24 cellular contexts compared by ENCODE assay signal in genomic region chr11:40877981-40878380, GRCh38.
"Had no signal": no experiment of that assay in that cellular context is flagged by ENCODE, and none has a peak within 500 bp of the region (broad histone marks: within the 10 kb centered on the region; RNA-seq: fewer than 3 reads in every experiment).

No MANE protein-coding gene starts in this region.

- H3K9ac ChIP-seq: KMS-11 had no signal

- H3K27ac Mint-ChIP-seq: activated CD4-positive, alpha-beta T cell treated with anti-CD3 and anti-CD28 coated beads for 36 hours; activated CD8-positive, alpha-beta T cell treated with anti-CD3 and anti-CD28 coated beads, Interleukin-2, amount 10 ng/mL, durations not matched to agents 7 days and 5 days; activated naive CD8-positive, alpha-beta T cell; activated T-cell treated with anti-CD3 and anti-CD28 coated beads, Interleukin-2, amount 50 U/mL, for 24 hours; activated T-helper 1 cell treated with anti-CD3 and anti-CD28 coated beads, Interleukin-12 subunit alpha, Interleukin-12 subunit beta, Interleukin-2, Interleukin-4 antibody, amounts not matched to agents 30 ng/mL and 10 ng/mL and 1 ng/mL, durations not matched to agents 14 hours and 24 hours and 36 hours; IgD-negative memory B cell; T-helper 17 cell had no signal

- H3K4me1 Mint-ChIP-seq: activated CD4-positive, alpha-beta T cell treated with anti-CD3 and anti-CD28 coated beads for 36 hours; IgD-negative memory B cell; T-helper 17 cell had no signal

- H3K36me3 ChIP-seq: brain microvascular endothelial cell, SJSA1, WERI-Rb-1 had no signal

- H3K4me3 Mint-ChIP-seq: activated CD4-positive, alpha-beta T cell treated with anti-CD3 and anti-CD28 coated beads for 36 hours; activated CD8-positive, alpha-beta T cell treated with anti-CD3 and anti-CD28 coated beads, Interleukin-2, amount 10 ng/mL, durations not matched to agents 7 days and 5 days; activated naive CD8-positive, alpha-beta T cell; activated T-cell treated with anti-CD3 and anti-CD28 coated beads, Interleukin-2, amount 50 U/mL, for 24 hours; activated T-helper 1 cell treated with anti-CD3 and anti-CD28 coated beads, Interleukin-12 subunit alpha, Interleukin-12 subunit beta, Interleukin-2, Interleukin-4 antibody, amounts not matched to agents 30 ng/mL and 10 ng/mL and 1 ng/mL, durations not matched to agents 14 hours and 24 hours and 36 hours; IgD-negative memory B cell; T-helper 17 cell had no signal

- H3K4me3 ChIP-seq: SJSA1 had no signal

- H3K4me2 ChIP-seq: KMS-11 had no signal

- H3K27me3 Mint-ChIP-seq: activated CD4-positive, alpha-beta T cell treated with anti-CD3 and anti-CD28 coated beads for 36 hours; activated naive CD8-positive, alpha-beta T cell; activated T-cell treated with anti-CD3 and anti-CD28 coated beads, Interleukin-2, amount 50 U/mL, for 24 hours; IgD-negative memory B cell; T-helper 17 cell had no signal

- DNase-seq: activated CD4-positive, alpha-beta T cell treated with anti-CD3 and anti-CD28 coated beads for 36 hours; activated CD4-positive, alpha-beta T cell treated with anti-CD3 and anti-CD28 coated beads, Interleukin-2, amount 50 U/mL, for 1 hour; activated CD8-positive, alpha-beta T cell treated with anti-CD3 and anti-CD28 coated beads, Interleukin-2, amount 10 ng/mL, durations not matched to agents 7 days and 5 days; activated effector memory CD4-positive, alpha-beta T cell treated with Interleukin-2 at 50 U/mL for 16 hours; activated naive CD4-positive, alpha-beta T cell; activated T-cell treated with anti-CD3 and anti-CD28 coated beads, Interleukin-2, amount 50 U/mL, for 24 hours; amygdala; brain microvascular endothelial cell; cerebellar nuclear complex; NCI-H1092; NCI-H1436; NCI-H187; NCI-H2081; NCI-H748 treated with DMSO at 0.1 percent for 48 hours; NK-92 treated with Interleukin-12 subunit alpha and Interleukin-12 subunit beta, amount 100 ng/mL, for 24 hours; SHP77; T-helper 17 cell; T-helper 9 cell; WERI-Rb-1 had no signal

- H3K27ac ChIP-seq: brain microvascular endothelial cell, KMS-11, WERI-Rb-1 had no signal

- H3K36me3 Mint-ChIP-seq: activated naive CD8-positive, alpha-beta T cell; IgD-negative memory B cell had no signal

- H3K27me3 ChIP-seq: brain microvascular endothelial cell had no signal

- ATAC-seq: activated CD4-positive, alpha-beta T cell treated with anti-CD3 and anti-CD28 coated beads for 36 hours; activated CD8-positive, alpha-beta T cell treated with anti-CD3 and anti-CD28 coated beads, Interleukin-2, amount 10 ng/mL, durations not matched to agents 7 days and 5 days; T-helper 17 cell had no signal

- H3K9me3 ChIP-seq: SJSA1 had no signal
